8 cellular contexts compared by ENCODE assay signal in genomic region chr17:46942441-46943217, GRCh38. TPM values are rescaled to one million over a fixed set of nuclear protein-coding genes. Genes with fewer than 3 reads are reported as not detected.
DNase-seq lines count a peak whose midpoint lies in the region; ATAC-seq and TF ChIP-seq lines count a peak whose summit lies in the region.

No MANE protein-coding gene starts in this region.

- in situ Hi-C loops in HAP-1 (cut with MboI; ENCODE audit: low sequenced_read_pairs), result no loop called here

- no peaks in the 10 kb centered on the region for H3K9me3 ChIP-seq in HAP-1
- H3K9me3 ChIP-seq in stomach, result no peaks in the 10 kb centered on the region

- DNase-seq in C1 segment of cervical spinal cord (lab: John Stamatoyannopoulos, UW) (peak in 9 of 14 donors; percentile 7 to 51 (median 21)), HAP-1 (ENCODE audit: low spot score in 2 of 2) (peak; percentile 50 to 84), NCI-H510A treated with DMSO at 0.1 percent for 48 hours (lab: John Stamatoyannopoulos, UW) (peak; percentile 74), memory B cell (ENCODE audit: low spot score in 2 of 2) (peak; percentile 31 to 41), stomach (peak; percentile 74)
- DNase-seq in activated CD4-positive, alpha-beta T cell treated with anti-CD3 and anti-CD28 coated beads, Interleukin-2, amount 50 U/mL, for 1 hour, result peak; percentile 42
- DNase-seq in effector memory CD8-positive, alpha-beta T cell, result peak; percentile 21 to 35 (median 30)

- H3K4me1 ChIP-seq in HAP-1 (no peaks in the 10 kb centered on the region), stomach (peaks cover 12 to 31% (median 19%) of the 10 kb centered on the region in 4 donors)

- H3K4me3 Mint-ChIP-seq in effector memory CD8-positive, alpha-beta T cell, result no peak overlapping the region
- H3K4me3 Mint-ChIP-seq in memory B cell, result no peak overlapping the region

- TF ChIP-seq EP300 in stomach (IDR thresholded peaks at IDR 0.05), result no peak

- no peaks in the 10 kb centered on the region for H3K27me3 Mint-ChIP-seq in effector memory CD8-positive, alpha-beta T cell
- H3K27me3 Mint-ChIP-seq in memory B cell, result no peaks in the 10 kb centered on the region

- H3K4me1 Mint-ChIP-seq in effector memory CD8-positive, alpha-beta T cell (ENCODE audit: low read depth in 2 of 2), result peaks cover 16 to 19% of the 10 kb centered on the region in 2 donors
- peaks cover 7% of the 10 kb centered on the region for H3K4me1 Mint-ChIP-seq in memory B cell

- peaks cover 40% of the 10 kb centered on the region for H3K36me3 Mint-ChIP-seq in effector memory CD8-positive, alpha-beta T cell (ENCODE audit: insufficient read depth)
- peaks cover 2% of the 10 kb centered on the region for H3K36me3 Mint-ChIP-seq in memory B cell

- WGBS in stomach, 5 donors, result 62 to 73% (median 64%) methylated on average over 10 of the region's 10 CpGs

- peak overlapping the region in 1 of 5 donors; percentile 7 for H3K27ac ChIP-seq in stomach

- no peaks in the 10 kb centered on the region for H3K27me3 ChIP-seq in HAP-1 (ENCODE audit: low read depth)
- no peaks in the 10 kb centered on the region for H3K27me3 ChIP-seq in stomach

- H3K4me3 ChIP-seq in HAP-1 (no peak overlapping the region), stomach (no peak overlapping the region)

- TF ChIP-seq CTCF in stomach (IDR thresholded peaks at IDR 0.05), result peak in 5 of 7 experiments; percentile 49 to 78 (median 62)

- no peak for TF ChIP-seq POLR2A in stomach (IDR thresholded peaks at IDR 0.05)

- ATAC-seq in effector memory CD8-positive, alpha-beta T cell (replicated peaks), result peak; percentile 58
- ATAC-seq in memory B cell (ENCODE audit: low read depth) (peak; percentile 61), HG02884 (IDR thresholded peaks at IDR 0.05; ENCODE audit: unreplicated experiment) (no peak)

- intact Hi-C loops in stomach (cut with DNase I; ENCODE audit: low total_unique reads), result no loop called here

- H3K27ac Mint-ChIP-seq in effector memory CD8-positive, alpha-beta T cell, result peak overlapping the region; percentile 17 to 82
- no peak overlapping the region for H3K27ac Mint-ChIP-seq in memory B cell

- H3K36me3 ChIP-seq in HAP-1 (replicated peaks) (peaks cover 24% of the 10 kb centered on the region), stomach (peaks cover 21 to 43% (median 36%) of the 10 kb centered on the region in 4 donors)

- H3K9me3 Mint-ChIP-seq in effector memory CD8-positive, alpha-beta T cell, result no peaks in the 10 kb centered on the region
- no peaks in the 10 kb centered on the region for H3K9me3 Mint-ChIP-seq in memory B cell

RNA-seq across cellular contexts. Expression of gene GOSR2, which starts 19.7 kb away (rescaled TPM):
- total RNA-seq in stomach, result 10 to 100 TPM; 25.0 to 84.0 (median 42.0) TPM
- polyA plus RNA-seq in stomach, result 10 to 100 TPM; 15.3 to 24.1 (median 23.0) TPM

RNA-seq across cellular contexts. Expression of gene RPRML, which starts 36.4 kb away (rescaled TPM):
- not detected for total RNA-seq in stomach
- 1 to 10 TPM in 1 of 3 donors, under 1 TPM in 2; 0.37 to 2.4 (median 0.40) TPM for polyA plus RNA-seq in stomach

Comparison
In these comparisons a context has a peak if more than half of its experiments do, and no peak if none do; other contexts are left out.
1. DNase-seq: peak in every context shown above with its lines; median percentile 74 in NCI-H510A treated with DMSO at 0.1 percent for 48 hours; 74 in stomach; 67 in HAP-1; 42 in activated CD4-positive, alpha-beta T cell treated with anti-CD3 and anti-CD28 coated beads, Interleukin-2, amount 50 U/mL, for 1 hour; 36 in memory B cell; 30 in effector memory CD8-positive, alpha-beta T cell; 21 in C1 segment of cervical spinal cord.